ENCODE assay signal across 1 cellular context in the genomic region with DNA sequence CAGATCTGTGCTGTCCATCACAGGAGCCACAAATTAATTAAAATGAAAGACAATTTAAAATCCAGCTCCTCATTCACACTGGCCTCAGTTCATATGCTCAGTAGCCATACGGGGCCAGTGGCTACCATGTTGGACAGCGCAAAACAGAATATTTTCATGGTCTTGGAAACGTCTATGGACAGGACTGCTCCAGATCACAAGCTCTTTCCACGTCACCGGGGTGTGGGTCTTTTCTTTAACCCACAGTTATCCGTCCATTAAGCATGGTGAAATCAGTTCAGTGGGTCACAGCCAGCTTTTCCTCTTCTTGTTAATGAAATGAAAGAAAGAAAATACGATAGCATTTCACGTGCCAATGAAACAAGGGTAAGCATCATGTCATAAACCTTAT.
A peak's percentile ranks its signal among the peaks of the same experiment; 100 is the strongest.
TF ChIP-seq lines count a peak whose summit lies in the region.

No MANE protein-coding gene starts in this region.

TF ChIP-seq in SK-N-SH, 30 proteins besides CTCF, POLR2A, EP300 and RAD21:
- TF ChIP-seq, protein P1, sequence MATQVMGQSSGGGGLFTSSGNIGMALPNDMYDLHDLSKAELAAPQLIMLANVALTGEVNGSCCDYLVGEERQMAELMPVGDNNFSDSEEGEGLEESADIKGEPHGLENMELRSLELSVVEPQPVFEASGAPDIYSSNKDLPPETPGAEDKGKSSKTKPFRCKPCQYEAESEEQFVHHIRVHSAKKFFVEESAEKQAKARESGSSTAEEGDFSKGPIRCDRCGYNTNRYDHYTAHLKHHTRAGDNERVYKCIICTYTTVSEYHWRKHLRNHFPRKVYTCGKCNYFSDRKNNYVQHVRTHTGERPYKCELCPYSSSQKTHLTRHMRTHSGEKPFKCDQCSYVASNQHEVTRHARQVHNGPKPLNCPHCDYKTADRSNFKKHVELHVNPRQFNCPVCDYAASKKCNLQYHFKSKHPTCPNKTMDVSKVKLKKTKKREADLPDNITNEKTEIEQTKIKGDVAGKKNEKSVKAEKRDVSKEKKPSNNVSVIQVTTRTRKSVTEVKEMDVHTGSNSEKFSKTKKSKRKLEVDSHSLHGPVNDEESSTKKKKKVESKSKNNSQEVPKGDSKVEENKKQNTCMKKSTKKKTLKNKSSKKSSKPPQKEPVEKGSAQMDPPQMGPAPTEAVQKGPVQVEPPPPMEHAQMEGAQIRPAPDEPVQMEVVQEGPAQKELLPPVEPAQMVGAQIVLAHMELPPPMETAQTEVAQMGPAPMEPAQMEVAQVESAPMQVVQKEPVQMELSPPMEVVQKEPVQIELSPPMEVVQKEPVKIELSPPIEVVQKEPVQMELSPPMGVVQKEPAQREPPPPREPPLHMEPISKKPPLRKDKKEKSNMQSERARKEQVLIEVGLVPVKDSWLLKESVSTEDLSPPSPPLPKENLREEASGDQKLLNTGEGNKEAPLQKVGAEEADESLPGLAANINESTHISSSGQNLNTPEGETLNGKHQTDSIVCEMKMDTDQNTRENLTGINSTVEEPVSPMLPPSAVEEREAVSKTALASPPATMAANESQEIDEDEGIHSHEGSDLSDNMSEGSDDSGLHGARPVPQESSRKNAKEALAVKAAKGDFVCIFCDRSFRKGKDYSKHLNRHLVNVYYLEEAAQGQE (IDR thresholded peaks at IDR 0.05; ENCODE audit: low read depth, low read length), result peak; percentile 65; the same call in 1 of the 2 replicates
- TF ChIP-seq FOXJ3 (CRISPR knock-in tag; IDR thresholded peaks at IDR 0.05), result no peak
